Comparison of ENCODE assay signal across 8 cellular contexts in the genomic region with DNA sequence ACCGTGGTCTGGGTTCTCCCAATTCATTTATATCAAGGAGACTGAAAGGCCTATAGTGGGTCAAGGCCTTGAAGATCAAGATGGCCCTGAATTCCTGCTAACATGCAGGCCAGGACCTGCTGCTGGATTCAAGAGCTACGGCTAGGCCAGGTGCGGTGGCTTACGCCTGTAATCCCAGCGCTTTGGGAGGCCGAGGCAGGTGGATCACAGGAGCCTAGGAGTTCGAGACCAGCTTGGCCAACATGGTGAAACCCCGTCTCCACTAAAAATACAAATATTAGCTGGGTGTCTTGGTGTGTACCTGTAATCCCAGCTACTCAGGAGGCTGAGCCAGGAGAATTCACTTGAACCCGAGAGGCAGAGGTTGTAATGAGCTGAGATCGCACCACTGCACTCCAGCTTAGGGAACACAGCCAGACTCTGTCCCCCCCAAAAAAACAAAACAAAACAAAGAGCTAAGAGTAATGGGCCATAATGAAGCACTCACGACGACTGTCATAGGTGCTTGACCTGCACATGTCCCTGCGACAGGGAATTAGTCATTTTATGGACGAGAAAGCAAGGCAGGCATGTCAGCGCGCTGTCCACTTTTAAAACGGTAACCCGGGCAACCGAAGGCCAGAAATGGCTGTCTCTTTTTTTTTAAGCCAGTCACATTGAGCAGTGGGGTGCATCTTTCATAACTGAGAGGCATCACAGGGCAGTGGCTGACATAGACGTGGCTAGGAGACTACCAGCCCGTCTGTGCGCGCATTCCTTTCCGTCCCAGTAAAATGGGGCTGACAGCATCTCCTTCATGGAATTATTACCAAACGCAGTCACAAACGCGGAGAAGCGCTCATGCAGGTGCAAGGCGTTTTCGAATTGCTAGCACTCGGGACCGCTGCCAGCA. TPM values are rescaled to one million over a fixed set of nuclear protein-coding genes. Genes with fewer than 3 reads are reported as not detected.
A peak's percentile ranks its signal among the peaks of the same experiment; 100 is the strongest.
DNase-seq lines count a peak whose midpoint lies in the region; ATAC-seq and TF ChIP-seq lines count a peak whose summit lies in the region.

No MANE protein-coding gene starts in this region.

- H3K27ac ChIP-seq in thoracic aorta: peak overlapping the region; percentile 86 to 98

- ATAC-seq in thoracic aorta (ENCODE audit: insufficient number of reproducible peaks, low FRiP score, low read depth): peak; percentile 0

- no peaks in the 10 kb centered on the region for H3K9me3 ChIP-seq in thoracic aorta

- peaks cover 22% of the 10 kb centered on the region for H3K36me3 ChIP-seq in BJ (ENCODE audit: control insufficient read depth, insufficient read depth, low read length)
- H3K36me3 ChIP-seq in thoracic aorta: peaks cover 43% of the 10 kb centered on the region

- H3K36me3 Mint-ChIP-seq in HFFc6 (ENCODE audit: low read depth): peaks cover 28% of the 10 kb centered on the region
- H3K36me3 Mint-ChIP-seq in activated naive CD8-positive, alpha-beta T cell treated with anti-CD3 and anti-CD28 coated beads for 36 hours: peaks cover 51% of the 10 kb centered on the region

- no peaks in the 10 kb centered on the region for H3K27me3 ChIP-seq in BJ (ENCODE audit: control insufficient read depth, insufficient read depth, low read length)
- no peaks in the 10 kb centered on the region for H3K27me3 ChIP-seq in thoracic aorta (replicated peaks; ENCODE audit: insufficient read depth)

- H3K4me3 ChIP-seq in BJ (ENCODE audit: low read depth, low read length) (peak overlapping the region; percentile 48), thoracic aorta (peak overlapping the region; percentile 65)

- CTCF ChIA-PET in BJ (lab: Yijun Ruan, JAX): no interaction called here

- peak overlapping the region; percentile 96 for H3K27ac Mint-ChIP-seq in HFFc6
- peak overlapping the region; percentile 87 for H3K27ac Mint-ChIP-seq in activated naive CD8-positive, alpha-beta T cell treated with anti-CD3 and anti-CD28 coated beads for 36 hours

- peak overlapping the region; percentile 87 for H3K4me3 Mint-ChIP-seq in HFFc6
- peak overlapping the region; percentile 77 for H3K4me3 Mint-ChIP-seq in activated naive CD8-positive, alpha-beta T cell treated with anti-CD3 and anti-CD28 coated beads for 36 hours

- DNase-seq in BJ (ENCODE audit: low read depth) (no peak), HFFc6 (no peak), kidney glomerular epithelial cell (lab: John Stamatoyannopoulos, UW) (peak; percentile 59), thoracic aorta (ENCODE audit: low spot score) (no peak), HT-29 (ENCODE audit: low spot score) (no peak), GM19238 (ENCODE audit: insufficient read length, low spot score) (no peak), 8988T (no peak)
- no peak for DNase-seq in activated naive CD8-positive, alpha-beta T cell treated with anti-CD3 and anti-CD28 coated beads for 36 hours

- peaks cover 20 to 52% of the 10 kb centered on the region in 2 donors for H3K4me1 ChIP-seq in thoracic aorta (ENCODE audit: control insufficient read depth in 1 of 2, low read depth in 2 of 2)

- peaks cover 2% of the 10 kb centered on the region; the same call in 1 of the 2 replicates for H3K27me3 Mint-ChIP-seq in HFFc6 (ENCODE audit: insufficient read depth)
- H3K27me3 Mint-ChIP-seq in activated naive CD8-positive, alpha-beta T cell treated with anti-CD3 and anti-CD28 coated beads for 36 hours: no peaks in the 10 kb centered on the region

- POLR2A ChIA-PET in BJ (lab: Charles Lee): no interaction called here

- no peaks in the 10 kb centered on the region for H3K9me3 Mint-ChIP-seq in HFFc6
- no peaks in the 10 kb centered on the region for H3K9me3 Mint-ChIP-seq in activated naive CD8-positive, alpha-beta T cell treated with anti-CD3 and anti-CD28 coated beads for 36 hours

- H3K4me1 Mint-ChIP-seq in HFFc6 (ENCODE audit: low read depth): peaks cover 47% of the 10 kb centered on the region
- H3K4me1 Mint-ChIP-seq in activated naive CD8-positive, alpha-beta T cell treated with anti-CD3 and anti-CD28 coated beads for 36 hours: peaks cover 48% of the 10 kb centered on the region

- TF ChIP-seq CTCF in BJ (IDR thresholded peaks at IDR 0.05; ENCODE audit: insufficient read depth, low read depth, low read length): no peak
- TF ChIP-seq CTCF in HFFc6 (IDR thresholded peaks at IDR 0.05): no peak
- TF ChIP-seq CTCF in thoracic aorta (IDR thresholded peaks at IDR 0.05): no peak

RNA-seq across cellular contexts. Expression of gene FBRS, which starts 1.0 kb away (rescaled TPM):
- polyA plus RNA-seq in BJ (2011; rRNA removed): 7.8 and 9.4 TPM in 2 replicates
- polyA minus RNA-seq in BJ (2011; rRNA and poly(A)+ RNA removed): 14.9 and 15.3 TPM in 2 replicates
- total RNA-seq in HFFc6 (2021; fragmentation: NEBNext Ultra II Directional; extraction: Animal tissue kit (Norgen Biotek cat#: 25700)): 10 to 100 TPM; 54.1 to 72.1 (median 64.5) TPM
- 10 to 100 TPM; 92.8 to 94.5 TPM for total RNA-seq in activated naive CD8-positive, alpha-beta T cell treated with anti-CD3 and anti-CD28 coated beads for 36 hours
- total RNA-seq in thoracic aorta: 100 to 1,000 TPM in 1 of 2 donors, 10 to 100 TPM in 1; 39.3 to 160 TPM
- total RNA-seq in HT-29 (2014; rRNA removed; shearing (Covaris generic)): 33.6 and 38.0 TPM in 2 replicates

RNA-seq across cellular contexts. Expression of gene PRR14, which starts 6.5 kb away (rescaled TPM):
- polyA plus RNA-seq in BJ (2011; rRNA removed): 5.2 TPM in 2 replicates
- polyA minus RNA-seq in BJ (2011; rRNA and poly(A)+ RNA removed): 2.9 and 3.8 TPM in 2 replicates
- 10 to 100 TPM; 26.8 to 34.6 (median 29.8) TPM for total RNA-seq in HFFc6 (2021; fragmentation: NEBNext Ultra II Directional; extraction: Animal tissue kit (Norgen Biotek cat#: 25700))
- total RNA-seq in activated naive CD8-positive, alpha-beta T cell treated with anti-CD3 and anti-CD28 coated beads for 36 hours: 10 to 100 TPM; 90.1 to 93.3 TPM
- 10 to 100 TPM; 46.1 to 57.0 TPM for total RNA-seq in thoracic aorta
- total RNA-seq in HT-29 (2014; rRNA removed; shearing (Covaris generic)): 20.8 and 22.9 TPM in 2 replicates

RNA-seq across cellular contexts. Expression of gene SRCAP, which starts 41.8 kb away (rescaled TPM):
- polyA plus RNA-seq in BJ (2011; rRNA removed): 3.2 and 4.4 TPM in 2 replicates
- polyA minus RNA-seq in BJ (2011; rRNA and poly(A)+ RNA removed): 11.4 and 23.2 TPM in 2 replicates
- 10 to 100 TPM; 43.4 to 48.1 (median 45.9) TPM for total RNA-seq in HFFc6 (2021; fragmentation: NEBNext Ultra II Directional; extraction: Animal tissue kit (Norgen Biotek cat#: 25700))
- total RNA-seq in activated naive CD8-positive, alpha-beta T cell treated with anti-CD3 and anti-CD28 coated beads for 36 hours: 10 to 100 TPM; 66.1 to 72.6 TPM
- 10 to 100 TPM; 39.9 to 86.1 TPM for total RNA-seq in thoracic aorta
- 33.2 and 46.2 TPM in 2 replicates for total RNA-seq in HT-29 (2014; rRNA removed; shearing (Covaris generic))

RNA-seq across cellular contexts. Expression of gene ZNF689, which starts 47.0 kb away (rescaled TPM):
- 3.6 and 4.1 TPM in 2 replicates for polyA plus RNA-seq in BJ (2011; rRNA removed)
- 4.9 and 10.9 TPM in 2 replicates for polyA minus RNA-seq in BJ (2011; rRNA and poly(A)+ RNA removed)
- total RNA-seq in HFFc6 (2021; fragmentation: NEBNext Ultra II Directional; extraction: Animal tissue kit (Norgen Biotek cat#: 25700)): 1 to 10 TPM; 6.9 to 8.7 (median 7.5) TPM
- 10 to 100 TPM; 14.8 to 15.5 TPM for total RNA-seq in activated naive CD8-positive, alpha-beta T cell treated with anti-CD3 and anti-CD28 coated beads for 36 hours
- total RNA-seq in thoracic aorta: 10 to 100 TPM in 1 of 2 donors, 1 to 10 TPM in 1; 7.4 to 17.0 TPM
- total RNA-seq in HT-29 (2014; rRNA removed; shearing (Covaris generic)): 4.9 and 7.7 TPM in 2 replicates
